Comparison of ENCODE assay signal across 1 cellular context in the genomic region with DNA sequence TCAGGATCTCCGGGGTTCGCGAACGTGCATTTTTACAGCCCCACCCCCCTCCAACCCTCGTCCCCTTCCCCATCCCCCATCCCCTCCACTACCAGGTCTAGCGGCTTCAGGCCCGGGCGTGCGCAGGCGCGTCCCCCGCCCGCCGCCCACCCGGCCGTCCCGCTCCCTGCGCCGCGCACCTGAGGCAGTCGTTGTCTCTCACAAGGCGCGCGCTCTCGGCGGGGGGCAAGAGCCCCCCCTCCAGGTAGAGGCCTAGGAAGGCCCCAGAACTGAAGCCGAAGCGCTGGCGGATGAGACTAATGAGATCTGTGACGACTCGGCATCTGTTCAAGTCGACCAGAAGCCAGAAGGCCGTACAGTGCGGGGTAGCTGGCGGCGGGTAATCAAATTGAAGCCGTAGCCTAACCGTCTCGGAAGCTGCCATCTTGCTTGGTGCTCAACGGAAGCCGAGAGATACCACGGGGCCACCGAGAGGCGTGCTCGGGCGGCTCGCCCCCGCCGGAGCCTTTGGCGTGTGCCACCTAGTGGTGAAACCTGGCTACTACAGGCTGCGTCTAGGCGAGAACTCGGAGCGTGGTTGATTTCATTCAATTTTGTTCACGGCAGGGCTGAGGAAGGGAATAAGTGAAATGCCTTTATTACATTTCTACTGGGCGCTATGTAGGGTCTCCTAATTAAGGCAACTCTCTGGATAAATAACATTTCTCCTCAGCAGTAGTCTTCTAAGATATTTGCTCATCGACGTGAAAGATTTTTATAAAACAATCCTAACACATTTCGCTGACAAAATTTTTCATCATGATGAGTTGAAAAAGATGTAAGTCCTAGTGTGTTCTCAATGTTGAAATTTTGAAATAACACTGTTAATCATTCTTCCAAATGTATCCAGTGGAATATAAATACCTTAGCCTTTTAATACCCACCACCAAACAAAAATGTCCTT.
TF ChIP-seq lines count a peak whose summit lies in the region.

A gene with protein sequence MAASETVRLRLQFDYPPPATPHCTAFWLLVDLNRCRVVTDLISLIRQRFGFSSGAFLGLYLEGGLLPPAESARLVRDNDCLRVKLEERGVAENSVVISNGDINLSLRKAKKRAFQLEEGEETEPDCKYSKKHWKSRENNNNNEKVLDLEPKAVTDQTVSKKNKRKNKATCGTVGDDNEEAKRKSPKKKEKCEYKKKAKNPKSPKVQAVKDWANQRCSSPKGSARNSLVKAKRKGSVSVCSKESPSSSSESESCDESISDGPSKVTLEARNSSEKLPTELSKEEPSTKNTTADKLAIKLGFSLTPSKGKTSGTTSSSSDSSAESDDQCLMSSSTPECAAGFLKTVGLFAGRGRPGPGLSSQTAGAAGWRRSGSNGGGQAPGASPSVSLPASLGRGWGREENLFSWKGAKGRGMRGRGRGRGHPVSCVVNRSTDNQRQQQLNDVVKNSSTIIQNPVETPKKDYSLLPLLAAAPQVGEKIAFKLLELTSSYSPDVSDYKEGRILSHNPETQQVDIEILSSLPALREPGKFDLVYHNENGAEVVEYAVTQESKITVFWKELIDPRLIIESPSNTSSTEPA (minus strand): TSS at position 455 of the 943 bp plus-strand sequence. CDS start 31 bp downstream, at position 424.

TF ChIP-seq in GM12878, 131 proteins besides CTCF, POLR2A, EP300 and RAD21 (continued from another document):
- TF ChIP-seq, protein P1, sequence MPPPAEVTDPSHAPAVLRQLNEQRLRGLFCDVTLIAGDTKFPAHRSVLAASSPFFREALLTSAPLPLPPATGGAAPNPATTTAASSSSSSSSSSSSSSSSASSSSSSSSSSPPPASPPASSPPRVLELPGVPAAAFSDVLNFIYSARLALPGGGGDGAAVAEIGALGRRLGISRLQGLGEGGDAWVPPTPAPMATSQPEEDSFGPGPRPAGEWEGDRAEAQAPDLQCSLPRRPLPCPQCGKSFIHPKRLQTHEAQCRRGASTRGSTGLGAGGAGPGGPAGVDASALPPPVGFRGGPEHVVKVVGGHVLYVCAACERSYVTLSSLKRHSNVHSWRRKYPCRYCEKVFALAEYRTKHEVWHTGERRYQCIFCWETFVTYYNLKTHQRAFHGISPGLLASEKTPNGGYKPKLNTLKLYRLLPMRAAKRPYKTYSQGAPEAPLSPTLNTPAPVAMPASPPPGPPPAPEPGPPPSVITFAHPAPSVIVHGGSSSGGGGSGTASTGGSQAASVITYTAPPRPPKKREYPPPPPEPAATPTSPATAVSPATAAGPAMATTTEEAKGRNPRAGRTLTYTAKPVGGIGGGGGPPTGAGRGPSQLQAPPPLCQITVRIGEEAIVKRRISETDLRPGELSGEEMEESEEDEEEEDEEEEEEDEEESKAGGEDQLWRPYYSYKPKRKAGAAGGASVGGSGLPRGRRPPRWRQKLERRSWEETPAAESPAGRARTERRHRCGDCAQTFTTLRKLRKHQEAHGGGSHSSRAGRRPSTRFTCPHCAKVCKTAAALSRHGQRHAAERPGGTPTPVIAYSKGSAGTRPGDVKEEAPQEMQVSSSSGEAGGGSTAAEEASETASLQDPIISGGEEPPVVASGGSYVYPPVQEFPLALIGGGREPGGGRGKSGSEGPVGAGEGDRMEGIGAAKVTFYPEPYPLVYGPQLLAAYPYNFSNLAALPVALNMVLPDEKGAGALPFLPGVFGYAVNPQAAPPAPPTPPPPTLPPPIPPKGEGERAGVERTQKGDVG (CRISPR knock-in tag; IDR thresholded peaks at IDR 0.05) = no peak
- 0 out of 2 replicates have a peak, but pooled peaks have one; percentile 33 for TF ChIP-seq MEF2A (IDR thresholded peaks at IDR 0.05; ENCODE audit: insufficient read depth, low read depth, low read length)
- TF ChIP-seq, protein P2, sequence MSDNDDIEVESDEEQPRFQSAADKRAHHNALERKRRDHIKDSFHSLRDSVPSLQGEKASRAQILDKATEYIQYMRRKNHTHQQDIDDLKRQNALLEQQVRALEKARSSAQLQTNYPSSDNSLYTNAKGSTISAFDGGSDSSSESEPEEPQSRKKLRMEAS (IDR thresholded peaks at IDR 0.05; ENCODE audit: low read depth, low read length) = peak; percentile 83
- TF ChIP-seq CBX5 (IDR thresholded peaks at IDR 0.05; ENCODE audit: low read depth) = no peak
- TF ChIP-seq CHD1 (IDR thresholded peaks at IDR 0.05; ENCODE audit: low read depth, low read length) = no peak
- peak; percentile 29 for TF ChIP-seq SIX5 (IDR thresholded peaks at IDR 0.05; ENCODE audit: low read depth, low read length, severe bottlenecking)
- no peak; the same call in 1 of the 2 replicates for TF ChIP-seq WRNIP1 (IDR thresholded peaks at IDR 0.05; ENCODE audit: borderline replicate concordance, low read depth, low read length)
- TF ChIP-seq, protein P3, sequence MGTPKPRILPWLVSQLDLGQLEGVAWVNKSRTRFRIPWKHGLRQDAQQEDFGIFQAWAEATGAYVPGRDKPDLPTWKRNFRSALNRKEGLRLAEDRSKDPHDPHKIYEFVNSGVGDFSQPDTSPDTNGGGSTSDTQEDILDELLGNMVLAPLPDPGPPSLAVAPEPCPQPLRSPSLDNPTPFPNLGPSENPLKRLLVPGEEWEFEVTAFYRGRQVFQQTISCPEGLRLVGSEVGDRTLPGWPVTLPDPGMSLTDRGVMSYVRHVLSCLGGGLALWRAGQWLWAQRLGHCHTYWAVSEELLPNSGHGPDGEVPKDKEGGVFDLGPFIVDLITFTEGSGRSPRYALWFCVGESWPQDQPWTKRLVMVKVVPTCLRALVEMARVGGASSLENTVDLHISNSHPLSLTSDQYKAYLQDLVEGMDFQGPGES (IDR thresholded peaks at IDR 0.05) = peak; percentile 45; the same call in 1 of the 2 replicates
- TF ChIP-seq, protein P4, sequence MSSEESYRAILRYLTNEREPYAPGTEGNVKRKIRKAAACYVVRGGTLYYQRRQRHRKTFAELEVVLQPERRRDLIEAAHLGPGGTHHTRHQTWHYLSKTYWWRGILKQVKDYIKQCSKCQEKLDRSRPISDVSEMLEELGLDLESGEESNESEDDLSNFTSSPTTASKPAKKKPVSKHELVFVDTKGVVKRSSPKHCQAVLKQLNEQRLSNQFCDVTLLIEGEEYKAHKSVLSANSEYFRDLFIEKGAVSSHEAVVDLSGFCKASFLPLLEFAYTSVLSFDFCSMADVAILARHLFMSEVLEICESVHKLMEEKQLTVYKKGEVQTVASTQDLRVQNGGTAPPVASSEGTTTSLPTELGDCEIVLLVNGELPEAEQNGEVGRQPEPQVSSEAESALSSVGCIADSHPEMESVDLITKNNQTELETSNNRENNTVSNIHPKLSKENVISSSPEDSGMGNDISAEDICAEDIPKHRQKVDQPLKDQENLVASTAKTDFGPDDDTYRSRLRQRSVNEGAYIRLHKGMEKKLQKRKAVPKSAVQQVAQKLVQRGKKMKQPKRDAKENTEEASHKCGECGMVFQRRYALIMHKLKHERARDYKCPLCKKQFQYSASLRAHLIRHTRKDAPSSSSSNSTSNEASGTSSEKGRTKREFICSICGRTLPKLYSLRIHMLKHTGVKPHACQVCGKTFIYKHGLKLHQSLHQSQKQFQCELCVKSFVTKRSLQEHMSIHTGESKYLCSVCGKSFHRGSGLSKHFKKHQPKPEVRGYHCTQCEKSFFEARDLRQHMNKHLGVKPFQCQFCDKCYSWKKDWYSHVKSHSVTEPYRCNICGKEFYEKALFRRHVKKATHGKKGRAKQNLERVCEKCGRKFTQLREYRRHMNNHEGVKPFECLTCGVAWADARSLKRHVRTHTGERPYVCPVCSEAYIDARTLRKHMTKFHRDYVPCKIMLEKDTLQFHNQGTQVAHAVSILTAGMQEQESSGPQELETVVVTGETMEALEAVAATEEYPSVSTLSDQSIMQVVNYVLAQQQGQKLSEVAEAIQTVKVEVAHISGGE (CRISPR knock-in tag; IDR thresholded peaks at IDR 0.05) = no peak
- no peak for TF ChIP-seq SREBF1 (IDR thresholded peaks at IDR 0.05; ENCODE audit: low read length)
- TF ChIP-seq, protein P5, sequence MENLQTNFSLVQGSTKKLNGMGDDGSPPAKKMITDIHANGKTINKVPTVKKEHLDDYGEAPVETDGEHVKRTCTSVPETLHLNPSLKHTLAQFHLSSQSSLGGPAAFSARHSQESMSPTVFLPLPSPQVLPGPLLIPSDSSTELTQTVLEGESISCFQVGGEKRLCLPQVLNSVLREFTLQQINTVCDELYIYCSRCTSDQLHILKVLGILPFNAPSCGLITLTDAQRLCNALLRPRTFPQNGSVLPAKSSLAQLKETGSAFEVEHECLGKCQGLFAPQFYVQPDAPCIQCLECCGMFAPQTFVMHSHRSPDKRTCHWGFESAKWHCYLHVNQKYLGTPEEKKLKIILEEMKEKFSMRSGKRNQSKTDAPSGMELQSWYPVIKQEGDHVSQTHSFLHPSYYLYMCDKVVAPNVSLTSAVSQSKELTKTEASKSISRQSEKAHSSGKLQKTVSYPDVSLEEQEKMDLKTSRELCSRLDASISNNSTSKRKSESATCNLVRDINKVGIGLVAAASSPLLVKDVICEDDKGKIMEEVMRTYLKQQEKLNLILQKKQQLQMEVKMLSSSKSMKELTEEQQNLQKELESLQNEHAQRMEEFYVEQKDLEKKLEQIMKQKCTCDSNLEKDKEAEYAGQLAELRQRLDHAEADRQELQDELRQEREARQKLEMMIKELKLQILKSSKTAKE (IDR thresholded peaks at IDR 0.05; ENCODE audit: low read depth, poor library complexity, severe bottlenecking) = peak; percentile 29
- TF ChIP-seq, protein P6, sequence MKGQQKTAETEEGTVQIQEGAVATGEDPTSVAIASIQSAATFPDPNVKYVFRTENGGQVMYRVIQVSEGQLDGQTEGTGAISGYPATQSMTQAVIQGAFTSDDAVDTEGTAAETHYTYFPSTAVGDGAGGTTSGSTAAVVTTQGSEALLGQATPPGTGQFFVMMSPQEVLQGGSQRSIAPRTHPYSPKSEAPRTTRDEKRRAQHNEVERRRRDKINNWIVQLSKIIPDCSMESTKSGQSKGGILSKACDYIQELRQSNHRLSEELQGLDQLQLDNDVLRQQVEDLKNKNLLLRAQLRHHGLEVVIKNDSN (IDR thresholded peaks at IDR 0.05; ENCODE audit: borderline replicate concordance, extremely low read length, insufficient read depth, low read depth, low read length) = peak; percentile 50
- TF ChIP-seq, protein P7, sequence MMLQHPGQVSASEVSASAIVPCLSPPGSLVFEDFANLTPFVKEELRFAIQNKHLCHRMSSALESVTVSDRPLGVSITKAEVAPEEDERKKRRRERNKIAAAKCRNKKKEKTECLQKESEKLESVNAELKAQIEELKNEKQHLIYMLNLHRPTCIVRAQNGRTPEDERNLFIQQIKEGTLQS (IDR thresholded peaks at IDR 0.05; ENCODE audit: borderline replicate concordance, extremely low read depth, low read depth, low read length) = no peak
- TF ChIP-seq EGR1 (IDR thresholded peaks at IDR 0.05; ENCODE audit: borderline replicate concordance in 1 of 2, low read depth in 2 of 2, low read length in 2 of 2) = peak in 1 of 2 experiments; percentile 95; a peak in 2 of 3 replicates
- TF ChIP-seq ATF7 (IDR thresholded peaks at IDR 0.05; ENCODE audit: low read depth) = 0 out of 2 replicates have a peak, but pooled peaks have one; percentile 29
- TF ChIP-seq RFX5 (IDR thresholded peaks at IDR 0.05; ENCODE audit: low read depth, low read length) = 0 out of 2 replicates have a peak, but pooled peaks have one; percentile 19
- TF ChIP-seq JUND (IDR thresholded peaks at IDR 0.05; ENCODE audit: low read depth, low read length) = no peak
- TF ChIP-seq YBX1 (IDR thresholded peaks at IDR 0.05) = no peak
- peak; percentile 68 for TF ChIP-seq SMC3 (IDR thresholded peaks at IDR 0.05; ENCODE audit: borderline replicate concordance, low read length)
- TF ChIP-seq, protein P8, sequence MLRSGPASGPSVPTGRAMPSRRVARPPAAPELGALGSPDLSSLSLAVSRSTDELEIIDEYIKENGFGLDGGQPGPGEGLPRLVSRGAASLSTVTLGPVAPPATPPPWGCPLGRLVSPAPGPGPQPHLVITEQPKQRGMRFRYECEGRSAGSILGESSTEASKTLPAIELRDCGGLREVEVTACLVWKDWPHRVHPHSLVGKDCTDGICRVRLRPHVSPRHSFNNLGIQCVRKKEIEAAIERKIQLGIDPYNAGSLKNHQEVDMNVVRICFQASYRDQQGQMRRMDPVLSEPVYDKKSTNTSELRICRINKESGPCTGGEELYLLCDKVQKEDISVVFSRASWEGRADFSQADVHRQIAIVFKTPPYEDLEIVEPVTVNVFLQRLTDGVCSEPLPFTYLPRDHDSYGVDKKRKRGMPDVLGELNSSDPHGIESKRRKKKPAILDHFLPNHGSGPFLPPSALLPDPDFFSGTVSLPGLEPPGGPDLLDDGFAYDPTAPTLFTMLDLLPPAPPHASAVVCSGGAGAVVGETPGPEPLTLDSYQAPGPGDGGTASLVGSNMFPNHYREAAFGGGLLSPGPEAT (IDR thresholded peaks at IDR 0.05; ENCODE audit: low read depth) = peak; percentile 91
- TF ChIP-seq MYB (IDR thresholded peaks at IDR 0.05; ENCODE audit: borderline replicate concordance, low read depth, low read length) = no peak; the same call in 1 of the 2 replicates
- no peak; a peak in 1 of 4 replicates for TF ChIP-seq IKZF2 (IDR thresholded peaks at IDR 0.05)
